8 cellular contexts compared by ENCODE assay signal in genomic region chr9:95048225-95049087, GRCh38.
A peak's percentile ranks its signal among the peaks of the same experiment; 100 is the strongest.
DNase-seq lines count a peak whose midpoint lies in the region; ATAC-seq and TF ChIP-seq lines count a peak whose summit lies in the region.

No MANE protein-coding gene starts in this region.

- ATAC-seq in GM21825 (IDR thresholded peaks at IDR 0.05; ENCODE audit: unreplicated experiment) (peak; percentile 88), left colon (peak; percentile 88), GM18520 (IDR thresholded peaks at IDR 0.05; ENCODE audit: unreplicated experiment) (no peak)

- no peak for TF ChIP-seq CTCF in WERI-Rb-1 (IDR thresholded peaks at IDR 0.05; ENCODE audit: low read depth, low read length)

- intact Hi-C loops in left colon (cut with DNase I, micrococcal nuclease) = no loop called here

- DNase-seq in DMS114 treated with DMSO at 0.1 percent for 48 hours (lab: John Stamatoyannopoulos, UW; ENCODE audit: unreplicated experiment) (peak; percentile 1), MV-4-11 (lab: John Stamatoyannopoulos, UW) (peak; percentile 24), WERI-Rb-1 (peak; percentile 76), left colon (peak; percentile 60 to 79)
- peak; percentile 4 for DNase-seq in central memory CD4-positive, alpha-beta T cell
- DNase-seq in stimulated activated CD4-positive, alpha-beta T cell treated with anti-CD3 and anti-CD28 coated beads, Interleukin-4, amount 100 ng/mL, for 4 hours = peak; percentile 39 to 62

- H3K27ac ChIP-seq in WERI-Rb-1 = no peak overlapping the region

- no peaks in the 10 kb centered on the region for H3K9me3 ChIP-seq in WERI-Rb-1 (ENCODE audit: severe bottlenecking)

- H3K27me3 ChIP-seq in WERI-Rb-1 (ENCODE audit: insufficient read depth, low read depth, severe bottlenecking) = no peaks in the 10 kb centered on the region

- peaks cover 6% of the 10 kb centered on the region for H3K36me3 ChIP-seq in WERI-Rb-1

- peak overlapping the region; percentile 44 for H3K4me3 ChIP-seq in WERI-Rb-1 (ENCODE audit: low read depth, low read length)

Comparison
In these comparisons a context has a peak if more than half of its experiments do, and no peak if none do; other contexts are left out.
1. DNase-seq: peak in every context shown above with its lines; median percentile 76 in WERI-Rb-1; 70 in left colon; 50 in stimulated activated CD4-positive, alpha-beta T cell treated with anti-CD3 and anti-CD28 coated beads, Interleukin-4, amount 100 ng/mL, for 4 hours; 24 in MV-4-11; 4 in central memory CD4-positive, alpha-beta T cell; 1 in DMS114 treated with DMSO at 0.1 percent for 48 hours.